8 cellular contexts compared by ENCODE assay signal in the genomic region with DNA sequence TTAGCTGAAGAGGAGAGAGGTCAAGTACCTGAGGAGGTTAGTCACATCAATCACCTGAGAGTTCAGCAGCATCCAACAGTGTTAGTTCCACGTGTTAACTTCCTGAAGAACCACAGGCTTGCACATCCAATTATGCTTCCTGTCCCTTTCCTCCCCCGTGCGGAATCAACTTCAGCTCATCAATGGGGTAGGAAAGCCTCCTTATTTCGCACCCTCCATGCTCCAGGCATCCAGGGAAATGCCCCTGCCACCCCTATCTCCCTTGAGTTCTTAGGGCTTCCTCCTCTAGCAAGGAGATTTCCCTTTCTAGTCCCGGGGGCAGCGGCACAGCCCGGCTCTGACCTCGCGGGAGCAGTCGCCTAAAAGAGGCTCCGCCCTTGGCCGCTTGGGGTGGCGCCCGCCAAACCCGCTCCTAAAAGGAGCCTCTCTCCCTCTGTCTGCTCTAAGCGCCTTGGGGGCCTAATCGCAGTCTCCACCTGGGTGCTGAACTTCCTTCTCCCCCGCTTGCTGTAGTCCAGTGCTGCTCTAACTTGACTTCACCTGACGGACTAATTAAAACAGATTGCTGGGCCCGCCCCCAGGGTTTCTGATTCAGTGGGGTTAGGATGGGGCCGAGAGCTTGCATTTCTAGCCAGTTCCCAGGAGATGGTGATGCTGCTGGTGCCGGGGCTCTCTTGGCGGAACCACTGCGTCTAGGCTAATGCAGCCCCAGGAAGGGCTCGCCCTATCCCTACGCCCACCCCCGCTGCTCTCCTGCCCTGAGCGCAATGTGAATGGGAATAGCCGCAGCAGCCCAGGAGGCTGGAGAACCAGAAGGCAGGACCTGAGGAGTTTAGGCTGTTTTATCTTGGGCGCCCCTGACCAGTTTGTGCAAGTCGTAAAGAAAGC. TPM values are rescaled to one million over a fixed set of nuclear protein-coding genes. Genes with fewer than 3 reads are reported as not detected.
DNase-seq lines count a peak whose midpoint lies in the region; ATAC-seq and TF ChIP-seq lines count a peak whose summit lies in the region.

No MANE protein-coding gene starts in this region.

- H3K27ac Mint-ChIP-seq in brain = peak overlapping the region in 3 of 5 experiments; percentile 32 to 38 (median 36)

- peak overlapping the region; percentile 55 for H3K4me3 ChIP-seq in OCI-LY1 (ENCODE audit: low read depth, low read length, poor library complexity, severe bottlenecking)
- peak overlapping the region; percentile 68 for H3K4me3 ChIP-seq in thoracic aorta

- H4K20me1 ChIP-seq in OCI-LY1 (ENCODE audit: insufficient read depth, low read length) = no peaks in the 10 kb centered on the region

- H3K36me3 ChIP-seq in OCI-LY1 (ENCODE audit: insufficient read depth, low read length) (peaks cover 2% of the 10 kb centered on the region; the same call in 1 of the 2 replicates), thoracic aorta (no peaks in the 10 kb centered on the region)

- peaks cover 2% of the 10 kb centered on the region for H3K36me3 Mint-ChIP-seq in brain

- H3K27ac ChIP-seq in OCI-LY1 (ENCODE audit: low read depth, low read length, poor library complexity, severe bottlenecking) (no peak overlapping the region), thoracic aorta (no peak overlapping the region)

- no peaks in the 10 kb centered on the region; the same call in 1 of the 2 replicates for H3K27me3 ChIP-seq in OCI-LY1 (ENCODE audit: insufficient read depth, low read length)
- H3K27me3 ChIP-seq in thoracic aorta (replicated peaks; ENCODE audit: insufficient read depth) = no peaks in the 10 kb centered on the region

- peak overlapping the region; percentile 49 for H3K9ac ChIP-seq in OCI-LY1 (ENCODE audit: low read length)

- H3K9me3 ChIP-seq in OCI-LY1 (ENCODE audit: low read length) = no peaks in the 10 kb centered on the region
- H3K9me3 ChIP-seq in thoracic aorta = no peaks in the 10 kb centered on the region

- no peak overlapping the region for H2AFZ ChIP-seq in OCI-LY1 (ENCODE audit: low read length)

- peaks cover 51% of the 10 kb centered on the region for H3K4me1 Mint-ChIP-seq in brain

- H3K27me3 Mint-ChIP-seq in brain = peaks cover 52% of the 10 kb centered on the region

- H3K4me1 ChIP-seq in OCI-LY1 (ENCODE audit: insufficient read depth, low read length, severe bottlenecking) (peaks cover 33% of the 10 kb centered on the region), thoracic aorta (ENCODE audit: control insufficient read depth in 1 of 2, low read depth in 2 of 2) (peaks cover 20 to 46% of the 10 kb centered on the region in 2 donors)

- H3K79me2 ChIP-seq in OCI-LY1 (ENCODE audit: insufficient read depth, low read length) = no peaks in the 10 kb centered on the region

- peaks cover 6% of the 10 kb centered on the region for H3F3A ChIP-seq in OCI-LY1 (ENCODE audit: insufficient read depth, low read length)

- H3K9me3 Mint-ChIP-seq in brain = no peaks in the 10 kb centered on the region

- DNase-seq in DMS153 treated with DMSO at 0.1 percent for 48 hours (lab: John Stamatoyannopoulos, UW; ENCODE audit: unreplicated experiment) = peak; percentile 38
- no peak for DNase-seq in left lobe of liver (ENCODE audit: low spot score)
- no peak for DNase-seq in thoracic aorta (ENCODE audit: low spot score)
- no peak for DNase-seq in ureter (ENCODE audit: low spot score)

- ATAC-seq in GM21390 (IDR thresholded peaks at IDR 0.05; ENCODE audit: unreplicated experiment) = peak; percentile 28
- ATAC-seq in left lobe of liver = peak; percentile 30
- ATAC-seq in thoracic aorta (ENCODE audit: insufficient number of reproducible peaks, low FRiP score, low read depth) = no peak
- ATAC-seq in activated CD4-positive, CD25-positive, alpha-beta regulatory T cell treated with anti-CD3 and anti-CD28 coated beads, Interleukin-2, amount 50 U/mL, for 24 hours = no peak

- peak overlapping the region; percentile 84 for H3K4me2 ChIP-seq in OCI-LY1 (ENCODE audit: low read length)

- TF ChIP-seq CTCF in OCI-LY1 (IDR thresholded peaks at IDR 0.05; ENCODE audit: low read length) (no peak), brain (conservative IDR thresholded peaks at IDR 0.05) (no peak), thoracic aorta (IDR thresholded peaks at IDR 0.05) (no peak)

- H3K9me2 ChIP-seq in OCI-LY1 (ENCODE audit: low read depth, low read length) = no peaks in the 10 kb centered on the region

- peak overlapping the region; percentile 66 to 80 (median 72) for H3K4me3 Mint-ChIP-seq in brain

RNA-seq across cellular contexts. Expression of gene TET3, which starts 3.4 kb away (rescaled TPM):
- polyA plus RNA-seq in brain (ENCODE audit: insufficient read depth, low read depth, low replicate concordance) = 9.4 TPM
- 7.3 TPM for total RNA-seq in left lobe of liver
- total RNA-seq in thoracic aorta = 10 to 100 TPM in 1 of 2 donors, 1 to 10 TPM in 1; 8.7 to 15.8 TPM
- 28.7 TPM for total RNA-seq in ureter

RNA-seq across cellular contexts. Expression of gene DGUOK, which starts 54.6 kb away (rescaled TPM):
- 105 TPM for polyA plus RNA-seq in brain (ENCODE audit: insufficient read depth, low read depth, low replicate concordance)
- 14.7 TPM for total RNA-seq in left lobe of liver
- 10 to 100 TPM; 20.8 to 36.2 TPM for total RNA-seq in thoracic aorta
- total RNA-seq in ureter = 63.3 TPM

Comparison
In these comparisons a context has a peak if more than half of its experiments do, and no peak if none do; other contexts are left out.
1. ATAC-seq: peak in GM21390 (single experiment) and left lobe of liver (single experiment); none in thoracic aorta (single experiment) and activated CD4-positive, CD25-positive, alpha-beta regulatory T cell treated with anti-CD3 and anti-CD28 coated beads, Interleukin-2, amount 50 U/mL, for 24 hours (0 of 2).